12 cellular contexts compared by ENCODE assay signal in the genomic region with DNA sequence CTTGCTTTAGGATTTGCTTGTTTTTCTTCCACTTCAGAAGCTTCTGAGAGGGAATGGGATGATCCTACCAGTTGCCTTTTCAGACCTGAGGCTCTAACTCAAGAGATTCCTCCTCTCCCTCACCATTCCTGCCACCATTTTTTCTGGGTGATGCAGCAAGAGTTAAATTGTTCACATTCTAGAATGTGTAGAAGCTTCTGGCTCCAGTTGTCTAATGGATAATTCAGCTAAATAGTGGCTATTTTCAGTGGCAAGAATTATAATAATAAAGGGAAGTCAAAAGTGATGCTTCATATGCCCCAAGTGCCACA. TPM values are rescaled to one million over a fixed set of nuclear protein-coding genes. Genes with fewer than 3 reads are reported as not detected.
DNase-seq lines count a peak whose midpoint lies in the region; ATAC-seq, FAIRE-seq and TF ChIP-seq lines count a peak whose summit lies in the region.
"Had no signal": no experiment of that assay in that cellular context is flagged by ENCODE, and none has a peak within 500 bp of the region (broad histone marks: within the 10 kb centered on the region; RNA-seq: fewer than 3 reads in every experiment).

No MANE protein-coding gene starts in this region.

- H3K9ac ChIP-seq in Karpas-422 (ENCODE audit: low read length) = peak overlapping the region; percentile 8; the same call in 1 of the 2 replicates
- H3K9ac ChIP-seq in kidney (ENCODE audit: low read length in 2 of 2) = no peak overlapping the region

- H3K4me1 ChIP-seq in Caco-2 = no peaks in the 10 kb centered on the region
- H3K4me1 ChIP-seq in Karpas-422 (ENCODE audit: low read length) = peaks cover 17% of the 10 kb centered on the region
- H3K4me1 ChIP-seq in neutrophil (ENCODE audit: control insufficient read depth in 1 of 2, insufficient read depth in 1 of 2, low read depth in 1 of 2, low read length in 1 of 2) = peaks cover 9 to 10% of the 10 kb centered on the region in 2 experiments
- H3K4me1 ChIP-seq in kidney (ENCODE audit: control insufficient read depth in 1 of 2, insufficient read depth in 1 of 2, low read depth in 1 of 2, low read length in 2 of 2) = peaks cover 0 to 5% of the 10 kb centered on the region in 2 donors

- H3K4me1 Mint-ChIP-seq in Caco-2 (ENCODE audit: low read depth, unreplicated experiment) = peaks cover 8% of the 10 kb centered on the region
- H3K4me1 Mint-ChIP-seq in dendritic cell treated with granulocyte-macrophage colony-stimulating factor and Interleukin-4, amounts not matched to agents 40 ng/mL and 50 ng/mL, for 4 days (ENCODE audit: low read depth) = peaks cover 10% of the 10 kb centered on the region

- peak overlapping the region; percentile 94 for H3K27ac Mint-ChIP-seq in Caco-2 (ENCODE audit: unreplicated experiment)
- peak overlapping the region; percentile 62 for H3K27ac Mint-ChIP-seq in dendritic cell treated with granulocyte-macrophage colony-stimulating factor and Interleukin-4, amounts not matched to agents 40 ng/mL and 50 ng/mL, for 4 days

- POLR2A ChIA-PET in Caco-2 (lab: Charles Lee) = interaction anchor here (0.9 to 2.0 kb wide), 6 partner anchors 16 to 97 kb away, joined by 3 to 43 read pairs (median 6); partner anchors contain the start of genes CCDC9, INAFM1 and ZC3H4

- no peaks in the 10 kb centered on the region for H3K79me2 ChIP-seq in Karpas-422 (ENCODE audit: low read length)

- no peaks in the 10 kb centered on the region for H3K27me3 Mint-ChIP-seq in Caco-2 (ENCODE audit: insufficient read depth, unreplicated experiment)
- no peaks in the 10 kb centered on the region for H3K27me3 Mint-ChIP-seq in dendritic cell treated with granulocyte-macrophage colony-stimulating factor and Interleukin-4, amounts not matched to agents 40 ng/mL and 50 ng/mL, for 4 days

- DNase-seq in Caco-2 = no peak
- no peak for DNase-seq in Karpas-422
- DNase-seq in germinal center (ENCODE audit: low spot score) = no peak
- no peak for DNase-seq in activated CD4-positive, CD25-positive, alpha-beta regulatory T cell treated with anti-CD3 and anti-CD28 coated beads, Interleukin-2, amount 50 U/mL, for 72 hours
- no peak for DNase-seq in kidney
- DNase-seq: NCI-H1092 had no signal

- H3K9me3 ChIP-seq in Caco-2 (no peaks in the 10 kb centered on the region), Karpas-422 (ENCODE audit: low read length) (no peaks in the 10 kb centered on the region), neutrophil (no peaks in the 10 kb centered on the region), kidney (ENCODE audit: control insufficient read depth in 1 of 2, low read length in 2 of 2) (no peaks in the 10 kb centered on the region)
- H3K9me3 ChIP-seq: left lung, upper lobe of right lung had no signal

- BruUV-seq in Caco-2 (replicated peaks; lab: Mats Ljungman, UMichigan) = no TSS peak

- no peak overlapping the region for H3K4me2 ChIP-seq in Karpas-422 (ENCODE audit: low read depth, low read length, poor library complexity, severe bottlenecking)

- H4K20me1 ChIP-seq in Karpas-422 (ENCODE audit: insufficient read depth, low read depth, low read length) = no peaks in the 10 kb centered on the region

- no peak for ATAC-seq in GM19023 (IDR thresholded peaks at IDR 0.05; ENCODE audit: unreplicated experiment)

- no peak overlapping the region for H3K4me3 Mint-ChIP-seq in Caco-2 (ENCODE audit: unreplicated experiment)
- no peak overlapping the region for H3K4me3 Mint-ChIP-seq in dendritic cell treated with granulocyte-macrophage colony-stimulating factor and Interleukin-4, amounts not matched to agents 40 ng/mL and 50 ng/mL, for 4 days

- no peak overlapping the region for H3K4me3 ChIP-seq in Caco-2 (ENCODE audit: low read depth, low read length)
- H3K4me3 ChIP-seq in Karpas-422 (ENCODE audit: low read length) = no peak overlapping the region
- H3K4me3 ChIP-seq in neutrophil (ENCODE audit: low read depth in 1 of 2, low read length in 1 of 2) = no peak overlapping the region
- no peak overlapping the region for H3K4me3 ChIP-seq in kidney (ENCODE audit: low read length in 2 of 2)
- H3K4me3 ChIP-seq: left lung, upper lobe of right lung had no signal

- H3K27me3 ChIP-seq in Caco-2 (replicated peaks; ENCODE audit: control insufficient read depth, insufficient read depth, low read length) = no peaks in the 10 kb centered on the region
- H3K27me3 ChIP-seq in Karpas-422 (ENCODE audit: low read length) = no peaks in the 10 kb centered on the region
- no peaks in the 10 kb centered on the region for H3K27me3 ChIP-seq in neutrophil
- H3K27me3 ChIP-seq: left lung, upper lobe of right lung had no signal

- CTCF ChIA-PET in Caco-2 (lab: Charles Lee) = interaction anchor here (0.7 to 4.4 kb wide), 19 partner anchors 13 to 197 kb away, joined by 3 to 234 read pairs (median 5); partner anchors contain the start of genes CCDC9 and SAE1

- peaks cover 81% of the 10 kb centered on the region for H3K36me3 Mint-ChIP-seq in Caco-2 (ENCODE audit: insufficient read depth, unreplicated experiment)
- peaks cover 59% of the 10 kb centered on the region for H3K36me3 Mint-ChIP-seq in dendritic cell treated with granulocyte-macrophage colony-stimulating factor and Interleukin-4, amounts not matched to agents 40 ng/mL and 50 ng/mL, for 4 days (ENCODE audit: low read depth)

- peak overlapping the region; percentile 50 for H3K27ac ChIP-seq in Karpas-422 (ENCODE audit: low read length)
- peak overlapping the region; percentile 46 for H3K27ac ChIP-seq in neutrophil
- no peak overlapping the region for H3K27ac ChIP-seq in kidney (ENCODE audit: low read depth in 2 of 2, low read length in 2 of 2)

- no peak for FAIRE-seq in kidney (lab: Jason Lieb, UNC)
- FAIRE-seq: D721Med had no signal

- H3K36me3 ChIP-seq in Caco-2 (ENCODE audit: control insufficient read depth, insufficient read depth, low read length) = peaks cover 3% of the 10 kb centered on the region
- 0 out of 2 replicates have a peak, but pooled peaks cover 6% of the 10 kb centered on the region for H3K36me3 ChIP-seq in Karpas-422 (ENCODE audit: insufficient read depth, low read length)
- peaks cover 29% of the 10 kb centered on the region for H3K36me3 ChIP-seq in neutrophil
- peaks cover 16 to 19% of the 10 kb centered on the region in 2 donors for H3K36me3 ChIP-seq in kidney (ENCODE audit: control insufficient read depth in 1 of 2, insufficient read depth in 2 of 2, low read length in 2 of 2)

- H2AFZ ChIP-seq in Karpas-422 (ENCODE audit: low read length) = no peak overlapping the region

- no peak for TF ChIP-seq CTCF in Caco-2 (IDR thresholded peaks at IDR 0.05; ENCODE audit: insufficient read depth in 1 of 2, low read depth in 1 of 2, low read length in 1 of 2, severe bottlenecking in 1 of 2, unreplicated experiment in 1 of 2)
- TF ChIP-seq CTCF in neutrophil (IDR thresholded peaks at IDR 0.05) = no peak
- no peak for TF ChIP-seq CTCF in kidney (IDR thresholded peaks at IDR 0.05; ENCODE audit: borderline replicate concordance, extremely low read depth, insufficient read depth)

- intact Hi-C loops in Caco-2 (cut with micrococcal nuclease; ENCODE audit: unreplicated experiment) = loop anchor here (1.0 kb wide), 1 partner anchor 34 kb away; no protein-coding TSS in a partner anchor
- intact Hi-C loops in dendritic cell treated with granulocyte-macrophage colony-stimulating factor and Interleukin-4, amounts not matched to agents 40 ng/mL and 50 ng/mL, for 4 days (cut with micrococcal nuclease) = loop anchor here (1.0 to 2.0 kb wide), 2 partner anchors 34 to 61 kb away; no protein-coding TSS in a partner anchor
- intact Hi-C loops in kidney (cut with DNase I) = no loop called here

- no peaks in the 10 kb centered on the region for H3K9me2 ChIP-seq in Karpas-422 (replicated peaks; ENCODE audit: insufficient read depth, low read length)

- no peaks in the 10 kb centered on the region for H3K9me3 Mint-ChIP-seq in Caco-2 (ENCODE audit: unreplicated experiment)
- H3K9me3 Mint-ChIP-seq in dendritic cell treated with granulocyte-macrophage colony-stimulating factor and Interleukin-4, amounts not matched to agents 40 ng/mL and 50 ng/mL, for 4 days = no peaks in the 10 kb centered on the region

RNA-seq across cellular contexts. Expression of gene BBC3, which starts 20.9 kb away (rescaled TPM):
- total RNA-seq in Caco-2 (2022) = 10.5 and 10.8 TPM in 2 replicates
- 4.0 and 8.9 TPM in 2 replicates for total RNA-seq in Karpas-422 (2014; rRNA removed; shearing (Covaris generic); ENCODE audit: low replicate concordance)
- 14.2 TPM for total RNA-seq in kidney
- 3.2 TPM for polyA plus RNA-seq in kidney (ENCODE audit: insufficient read depth, low read depth, low replicate concordance)

RNA-seq across cellular contexts. Expression of gene CCDC9, which starts 46.2 kb away (rescaled TPM):
- total RNA-seq in Caco-2 (2022) (43.1 and 44.3 TPM in 2 replicates), kidney (49.0 TPM)
- 2.2 and 7.1 TPM in 2 replicates for total RNA-seq in Karpas-422 (2014; rRNA removed; shearing (Covaris generic); ENCODE audit: low replicate concordance)
- 14.0 TPM for polyA plus RNA-seq in kidney (ENCODE audit: insufficient read depth, low read depth, low replicate concordance)

Comparison
In these comparisons a context has a peak if more than half of its experiments do, and no peak if none do; other contexts are left out.
1. H3K27ac ChIP-seq: peak in Karpas-422 (single experiment) and neutrophil (single experiment); none in kidney (0 of 2).